ENCODE assay signal across 17 cellular contexts in genomic region chr7:93030605-93031225, GRCh38.
DNase-seq lines count a peak whose midpoint lies in the region; ATAC-seq and TF ChIP-seq lines count a peak whose summit lies in the region.
"Had no signal": no experiment of that assay in that cellular context is flagged by ENCODE, and none has a peak within 500 bp of the region (broad histone marks: within the 10 kb centered on the region; RNA-seq: fewer than 3 reads in every experiment).

No MANE protein-coding gene starts in this region.

- no peak overlapping the region for H2AFZ ChIP-seq in mammary epithelial cell (ENCODE audit: low read depth, low read length)

- H3K36me3 Mint-ChIP-seq in MCF 10A (ENCODE audit: insufficient read depth, unreplicated experiment): no peaks in the 10 kb centered on the region
- H3K36me3 Mint-ChIP-seq in endodermal cell (ENCODE audit: low read depth): no peaks in the 10 kb centered on the region
- H3K36me3 Mint-ChIP-seq in CD14-positive monocyte: no peaks in the 10 kb centered on the region
- peaks cover 0 to 8% of the 10 kb centered on the region in 2 donors for H3K36me3 Mint-ChIP-seq in CD4-positive, alpha-beta memory T cell

- H3K9me3 ChIP-seq in mammary epithelial cell (replicated peaks; ENCODE audit: insufficient read depth, low read length) (no peaks in the 10 kb centered on the region), endodermal cell (ENCODE audit: control insufficient read depth, low read length) (no peaks in the 10 kb centered on the region)
- no peaks in the 10 kb centered on the region for H3K9me3 ChIP-seq in CD4-positive, alpha-beta memory T cell (ENCODE audit: control insufficient read depth in 1 of 2, low read length in 2 of 2)

- peak overlapping the region; percentile 3 for H3K4me2 ChIP-seq in mammary epithelial cell (ENCODE audit: insufficient read depth, low read depth, low read length)
- H3K4me2 ChIP-seq: BLaER1 treated with 17β-estradiol and CSF1 and Interleukin-3, amounts not matched to agents 10 nM and 100 nM had no signal

- H3K9me3 Mint-ChIP-seq in MCF 10A (ENCODE audit: unreplicated experiment) (peaks cover 7% of the 10 kb centered on the region), endodermal cell (peaks cover 14% of the 10 kb centered on the region), CD14-positive monocyte (peaks cover 0 to 19% (median 17%) of the 10 kb centered on the region in 7 donors)
- peaks cover 0 to 21% (median 18%) of the 10 kb centered on the region in 8 donors for H3K9me3 Mint-ChIP-seq in CD4-positive, alpha-beta memory T cell

- H3K4me1 Mint-ChIP-seq in MCF 10A (ENCODE audit: insufficient read depth, unreplicated experiment): peaks cover 7% of the 10 kb centered on the region
- H3K4me1 Mint-ChIP-seq in endodermal cell: no peaks in the 10 kb centered on the region
- no peaks in the 10 kb centered on the region for H3K4me1 Mint-ChIP-seq in CD14-positive monocyte
- H3K4me1 Mint-ChIP-seq in CD4-positive, alpha-beta memory T cell: no peaks in the 10 kb centered on the region
- H3K4me1 Mint-ChIP-seq: H9 had no signal

- no peak overlapping the region for H3K4me3 Mint-ChIP-seq in MCF 10A (ENCODE audit: unreplicated experiment)
- H3K4me3 Mint-ChIP-seq in endodermal cell: no peak overlapping the region
- no peak overlapping the region for H3K4me3 Mint-ChIP-seq in CD14-positive monocyte
- H3K4me3 Mint-ChIP-seq in CD4-positive, alpha-beta memory T cell: no peak overlapping the region
- H3K4me3 Mint-ChIP-seq: CD4-positive, alpha-beta T cell; H9 had no signal

- H3K9ac ChIP-seq in mammary epithelial cell (ENCODE audit: insufficient read depth, low read length) (no peak overlapping the region), endodermal cell (ENCODE audit: extremely low read depth, low read length, poor library complexity, severe bottlenecking) (no peak overlapping the region)
- H3K9ac ChIP-seq: BLaER1 treated with 17β-estradiol and CSF1 and Interleukin-3, amounts not matched to agents 10 nM and 100 nM had no signal

- H3K4me1 ChIP-seq in mammary epithelial cell (ENCODE audit: insufficient read depth, low read length) (peaks cover 16% of the 10 kb centered on the region), endodermal cell (ENCODE audit: control insufficient read depth, insufficient read depth, low read length) (no peaks in the 10 kb centered on the region)
- H3K4me1 ChIP-seq in CD4-positive, alpha-beta memory T cell (ENCODE audit: insufficient read depth, low read length): no peaks in the 10 kb centered on the region
- H3K4me1 ChIP-seq: BLaER1 treated with 17β-estradiol and CSF1 and Interleukin-3, amounts not matched to agents 10 nM and 100 nM had no signal

- no peak for TF ChIP-seq CTCF in mammary epithelial cell (conservative IDR thresholded peaks at IDR 0.05 in 1 of 2, IDR thresholded peaks at IDR 0.05 in 1 of 2; ENCODE audit: extremely low read depth in 1 of 2, insufficient read depth in 1 of 2, low read depth in 1 of 2, low read length in 2 of 2)
- TF ChIP-seq CTCF in MCF 10A (IDR thresholded peaks at IDR 0.05; ENCODE audit: unreplicated experiment): no peak
- no peak for TF ChIP-seq CTCF in fibroblast of the aortic adventitia (IDR thresholded peaks at IDR 0.05; ENCODE audit: insufficient read depth, low read length)
- TF ChIP-seq CTCF in endodermal cell (conservative IDR thresholded peaks at IDR 0.05): no peak
- TF ChIP-seq CTCF in CD14-positive monocyte (IDR thresholded peaks at IDR 0.05): no peak

- H3K27me3 Mint-ChIP-seq in MCF 10A (ENCODE audit: insufficient read depth, unreplicated experiment) (no peaks in the 10 kb centered on the region), endodermal cell (ENCODE audit: insufficient read depth) (peaks cover 20% of the 10 kb centered on the region), CD14-positive monocyte (ENCODE audit: low read depth in 3 of 3) (peaks cover 0 to 5% (median 0%) of the 10 kb centered on the region in 3 donors)
- H3K27me3 Mint-ChIP-seq in CD4-positive, alpha-beta memory T cell: peaks cover 2 to 14% of the 10 kb centered on the region in 2 donors

- H3K36me3 ChIP-seq in mammary epithelial cell (ENCODE audit: insufficient read depth, low read length) (no peaks in the 10 kb centered on the region), endodermal cell (ENCODE audit: control insufficient read depth, insufficient read depth, low read length) (no peaks in the 10 kb centered on the region)
- H3K36me3 ChIP-seq in CD4-positive, alpha-beta memory T cell (ENCODE audit: insufficient read depth, low read length): no peaks in the 10 kb centered on the region
- H3K36me3 ChIP-seq: BLaER1 treated with 17β-estradiol and CSF1 and Interleukin-3, amounts not matched to agents 10 nM and 100 nM had no signal

- in situ Hi-C loops in mammary epithelial cell (cut with MboI; ENCODE audit: low sequenced_read_pairs in 2 of 2): no loop called here

- no peak for ATAC-seq in HG02763 (IDR thresholded peaks at IDR 0.05; ENCODE audit: unreplicated experiment)
- ATAC-seq: HepG2 had no signal

- H3K4me3 ChIP-seq in mammary epithelial cell (replicated peaks in 1 of 3; ENCODE audit: insufficient read depth in 1 of 3, low read depth in 2 of 3, low read length in 3 of 3): no peak overlapping the region
- H3K4me3 ChIP-seq in fibroblast of the aortic adventitia (ENCODE audit: low read depth, low read length): no peak overlapping the region
- no peak overlapping the region for H3K4me3 ChIP-seq in endodermal cell (ENCODE audit: low read length)
- no peak overlapping the region for H3K4me3 ChIP-seq in CD4-positive, alpha-beta memory T cell (ENCODE audit: low read length in 2 of 2)
- H3K4me3 ChIP-seq: BLaER1 treated with 17β-estradiol and CSF1 and Interleukin-3, amounts not matched to agents 10 nM and 100 nM had no signal

- BruUV-seq in mammary epithelial cell (replicated peaks; lab: Mats Ljungman, UMichigan) (no TSS peak), MCF 10A (replicated peaks; lab: Mats Ljungman, UMichigan) (no TSS peak)

- H3K27ac ChIP-seq in mammary epithelial cell (ENCODE audit: insufficient read depth, low read depth, low read length) (no peak overlapping the region), endodermal cell (ENCODE audit: low read depth, low read length) (no peak overlapping the region)
- H3K27ac ChIP-seq in CD4-positive, alpha-beta memory T cell (ENCODE audit: low read depth, low read length): no peak overlapping the region
- H3K27ac ChIP-seq: 22Rv1; BLaER1 treated with 17β-estradiol and CSF1 and Interleukin-3, amounts not matched to agents 10 nM and 100 nM had no signal

- H3K79me2 ChIP-seq in mammary epithelial cell (ENCODE audit: insufficient read depth, low read length): no peaks in the 10 kb centered on the region

- H3K27ac Mint-ChIP-seq in MCF 10A (ENCODE audit: low read depth, unreplicated experiment): no peak overlapping the region
- H3K27ac Mint-ChIP-seq in endodermal cell: no peak overlapping the region
- no peak overlapping the region for H3K27ac Mint-ChIP-seq in CD14-positive monocyte
- no peak overlapping the region for H3K27ac Mint-ChIP-seq in CD4-positive, alpha-beta memory T cell
- H3K27ac Mint-ChIP-seq: CD4-positive, alpha-beta T cell; H9 had no signal

- CTCF ChIA-PET in mammary epithelial cell (lab: Charles Lee; ENCODE audit: low non-redundant PET): no interaction called here
- CTCF ChIA-PET in MCF 10A (lab: Yijun Ruan, JAX): no interaction called here
- CTCF ChIA-PET in CD4-positive, alpha-beta memory T cell (lab: Charles Lee; ENCODE audit: partially characterized antibody): no interaction called here

- no peaks in the 10 kb centered on the region for H4K20me1 ChIP-seq in mammary epithelial cell (ENCODE audit: insufficient read depth, low read length)
- H4K20me1 ChIP-seq: BLaER1 treated with 17β-estradiol and CSF1 and Interleukin-3, amounts not matched to agents 10 nM and 100 nM had no signal

- DNase-seq in mammary epithelial cell (no peak), MCF 10A (ENCODE audit: unreplicated experiment) (no peak), amniotic epithelial cell (ENCODE audit: low read depth) (peak; percentile 72), fibroblast of the aortic adventitia (ENCODE audit: low read depth) (peak; percentile 23), endodermal cell (no peak), CD14-positive monocyte (ENCODE audit: low spot score) (no peak)
- no peak for DNase-seq in CD4-positive, alpha-beta memory T cell
- DNase-seq: AML-193; CD4-positive, alpha-beta T cell; DMS79; EL; GOT3; H9 had no signal

- POLR2A ChIA-PET in MCF 10A (lab: Yijun Ruan, JAX): no interaction called here
- POLR2A ChIA-PET in CD4-positive, alpha-beta memory T cell (lab: Charles Lee; ENCODE audit: partially characterized antibody): no interaction called here

- dilution Hi-C loops in mammary epithelial cell (cut with HindIII; ENCODE audit: low sequenced_read_pairs): no loop called here

- H3K27me3 ChIP-seq in mammary epithelial cell (ENCODE audit: insufficient read depth, low read length) (no peaks in the 10 kb centered on the region), endodermal cell (ENCODE audit: control insufficient read depth, insufficient read depth, low read length, poor library complexity, severe bottlenecking) (no peaks in the 10 kb centered on the region)
- no peaks in the 10 kb centered on the region for H3K27me3 ChIP-seq in CD4-positive, alpha-beta memory T cell (ENCODE audit: insufficient read depth, low read length)
- H3K27me3 ChIP-seq: BLaER1 treated with 17β-estradiol and CSF1 and Interleukin-3, amounts not matched to agents 10 nM and 100 nM had no signal

- intact Hi-C loops in mammary epithelial cell (cut with micrococcal nuclease) (no loop called here), MCF 10A (cut with micrococcal nuclease) (no loop called here), CD14-positive monocyte (cut with micrococcal nuclease) (no loop called here)
- intact Hi-C loops in CD4-positive, alpha-beta memory T cell (cut with micrococcal nuclease): no loop called here

Comparison
In these comparisons a context has a peak if more than half of its experiments do, and no peak if none do; other contexts are left out.
1. DNase-seq: peak in amniotic epithelial cell (single experiment) and fibroblast of the aortic adventitia (single experiment); none in mammary epithelial cell (single experiment), MCF 10A (single experiment), endodermal cell (single experiment), CD14-positive monocyte (single experiment) and CD4-positive, alpha-beta memory T cell (0 of 5).